In genomic region chr7:25522727-25523126, GRCh38 we compare ENCODE assay signal across 19 cellular contexts.
"Had no signal": no experiment of that assay in that cellular context is flagged by ENCODE, and none has a peak within 500 bp of the region (broad histone marks: within the 10 kb centered on the region; RNA-seq: fewer than 3 reads in every experiment).

No MANE protein-coding gene starts in this region.

- H3K4me1 ChIP-seq: body of pancreas, heart left ventricle, psoas muscle, right atrium auricular region, upper lobe of right lung had no signal

- H3K36me3 ChIP-seq: cardiac muscle cell, heart left ventricle, neutrophil, ovary, right atrium auricular region, spleen, thyroid gland, upper lobe of right lung had no signal

- H3K9me3 ChIP-seq: body of pancreas, heart left ventricle, neutrophil, ovary, psoas muscle, right atrium auricular region, spleen, thyroid gland, upper lobe of right lung had no signal

- H3K9me3 Mint-ChIP-seq: nephron had no signal

- H3K4me3 ChIP-seq: body of pancreas, cardiac muscle cell, heart left ventricle, ovary, psoas muscle, right atrium auricular region, spleen, thyroid gland, upper lobe of right lung had no signal

- H3K27ac ChIP-seq: body of pancreas, cardiac muscle cell, heart left ventricle, neutrophil, ovary, psoas muscle, right atrium auricular region, spleen, thyroid gland, upper lobe of right lung had no signal

- H3K4me3 Mint-ChIP-seq: memory B cell, nephron had no signal

- H3K27me3 ChIP-seq: body of pancreas, cardiac muscle cell, neutrophil, ovary, right atrium auricular region, spleen, thyroid gland, upper lobe of right lung had no signal

- H3K27ac Mint-ChIP-seq: memory B cell had no signal

- ATAC-seq: body of pancreas, heart left ventricle, left colon, psoas muscle, upper lobe of right lung had no signal

- DNase-seq: activated effector memory CD4-positive, alpha-beta T cell treated with anti-CD3 and anti-CD28 coated beads, Interleukin-2, amount 50 U/mL, for 16 hours; anterior cingulate cortex; body of pancreas; cortex of kidney; heart left ventricle; left colon; ovary; psoas muscle; spleen; stimulated activated CD4-positive, alpha-beta T cell treated with anti-CD3 and anti-CD28 coated beads, Interleukin-4, amount 100 ng/mL, for 1 hour; stimulated activated naive CD4-positive, alpha-beta T cell treated with Interleukin-2 at 50 U/mL for 16 hours; substantia nigra; thyroid gland; upper lobe of right lung had no signal
